ENCODE assay signal across 18 cellular contexts in the genomic region with DNA sequence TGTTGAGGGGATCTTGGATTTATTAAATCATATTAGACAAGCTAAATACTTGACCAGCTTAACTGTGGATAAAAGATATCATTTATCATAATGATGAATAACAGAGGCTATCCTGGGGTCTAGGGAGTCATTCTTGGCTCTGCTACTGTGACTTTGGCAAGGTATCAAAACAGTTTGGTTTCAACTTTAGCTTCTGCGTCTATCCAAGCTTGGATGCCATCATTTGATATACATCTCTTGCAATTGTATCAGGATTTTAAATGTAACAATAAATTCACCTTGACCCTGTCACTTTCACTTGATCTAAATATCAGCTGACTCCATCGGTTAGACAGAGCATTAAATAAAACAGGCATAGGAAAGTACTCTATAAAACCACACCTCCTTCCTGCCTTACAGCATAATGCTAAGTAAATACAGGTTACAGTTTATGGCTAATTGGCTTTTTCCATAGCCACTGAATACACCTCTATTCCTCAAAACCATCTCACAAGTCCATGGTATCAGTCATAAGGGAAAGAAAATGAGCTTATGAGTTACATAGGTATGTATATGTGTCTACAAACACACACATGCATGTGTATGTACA.
"Had no signal": no experiment of that assay in that cellular context is flagged by ENCODE, and none has a peak within 500 bp of the region (broad histone marks: within the 10 kb centered on the region; RNA-seq: fewer than 3 reads in every experiment).

No MANE protein-coding gene starts in this region.

- H3K36me3 ChIP-seq: cardiac muscle cell, colonic mucosa, left ventricle myocardium inferior, transverse colon had no signal

- H3K4me3 ChIP-seq: cardiac muscle cell, colonic mucosa, left ventricle myocardium inferior, lung, testis, transverse colon had no signal

- H3K9me3 ChIP-seq: colonic mucosa, left ventricle myocardium inferior, testis, transverse colon had no signal

- DNase-seq: activated CD4-positive, alpha-beta T cell treated with anti-CD3 and anti-CD28 coated beads for 4 hours; activated CD4-positive, alpha-beta T cell treated with anti-CD3 and anti-CD28 coated beads, Interleukin-2, amount 50 U/mL, for 4 hours; activated naive CD4-positive, alpha-beta T cell; activated T-cell treated with anti-CD3 and anti-CD28 coated beads for 4 hours; activated T-cell treated with anti-CD3 and anti-CD28 coated beads, Interleukin-2, amount 50 U/mL, for 72 hours; anterior cingulate cortex; cerebellar nuclear complex; colonic mucosa; effector CD8-positive, alpha-beta T cell; left ventricle myocardium inferior; mesendoderm; right cardiac atrium; stimulated activated CD4-positive, alpha-beta T cell treated with anti-CD3 and anti-CD28 coated beads, Interleukin-2, amount 100 ng/mL, for 48 hours; stimulated activated naive CD8-positive, alpha-beta T cell treated with anti-CD3 and anti-CD28 coated beads, Interleukin-15, Interleukin-2, amounts not matched to agents 100 U/mL and 50 U/mL, for 24 hours; testis; transverse colon had no signal

- H3K4me1 ChIP-seq: colonic mucosa, testis had no signal

- H3K27ac ChIP-seq: cardiac muscle cell, colonic mucosa, left ventricle myocardium inferior, testis had no signal

- H3K27me3 ChIP-seq: cardiac muscle cell, colonic mucosa, testis, transverse colon had no signal
